8 cellular contexts compared by ENCODE assay signal in genomic region chr19:52961981-52962380, GRCh38. TPM values are rescaled to one million over a fixed set of nuclear protein-coding genes. Genes with fewer than 3 reads are reported as not detected.
DNase-seq lines count a peak whose midpoint lies in the region; ATAC-seq, FAIRE-seq and TF ChIP-seq lines count a peak whose summit lies in the region.

No MANE protein-coding gene starts in this region.

- TF ChIP-seq CTCF in DOHH2 (IDR thresholded peaks at IDR 0.05; ENCODE audit: low read depth, low read length, poor library complexity, severe bottlenecking): no peak
- no peak for TF ChIP-seq CTCF in PC-3 (conservative IDR thresholded peaks at IDR 0.05; ENCODE audit: low read depth, low read length)
- no peak for TF ChIP-seq CTCF in epithelial cell of proximal tubule (conservative IDR thresholded peaks at IDR 0.05; ENCODE audit: low read depth, low read length)
- TF ChIP-seq CTCF in pancreas (IDR thresholded peaks at IDR 0.05): no peak

- H3F3A ChIP-seq in DOHH2 (ENCODE audit: control insufficient read depth, insufficient read depth) (no peaks in the 10 kb centered on the region), PC-3 (ENCODE audit: low read length, unreplicated experiment) (no peaks in the 10 kb centered on the region)

- peaks cover 37% of the 10 kb centered on the region for H3K36me3 ChIP-seq in DOHH2 (ENCODE audit: control insufficient read depth, low read length)
- H3K36me3 ChIP-seq in PC-3 (ENCODE audit: low read depth, low read length): peaks cover 25% of the 10 kb centered on the region
- no peaks in the 10 kb centered on the region for H3K36me3 ChIP-seq in pancreas

- H3K4me1 ChIP-seq in DOHH2 (ENCODE audit: control insufficient read depth, low read length) (peaks cover 14% of the 10 kb centered on the region), PC-3 (ENCODE audit: insufficient read depth, low read length) (peaks cover 21% of the 10 kb centered on the region), pancreas (peaks cover 0 to 4% (median 3%) of the 10 kb centered on the region in 3 donors)

- intact Hi-C loops in PC-3 (cut with micrococcal nuclease) (loop anchor here (1.0 kb wide), 2 partner anchors 17 to 31 kb away; no protein-coding TSS in a partner anchor), pancreas (cut with DNase I) (no loop called here)

- H3K9me3 ChIP-seq in DOHH2 (ENCODE audit: control insufficient read depth, insufficient read depth, low read length) (peaks cover 24% of the 10 kb centered on the region; the same call in 1 of the 2 replicates), PC-3 (ENCODE audit: low read length) (0 out of 2 replicates have a peak, but pooled peaks cover 10% of the 10 kb centered on the region), pancreas (no peaks in the 10 kb centered on the region)

- H3K9me2 ChIP-seq in DOHH2 (replicated peaks; ENCODE audit: control insufficient read depth, low read length) (no peaks in the 10 kb centered on the region), PC-3 (replicated peaks; ENCODE audit: low read length) (no peaks in the 10 kb centered on the region)

- H3K79me2 ChIP-seq in DOHH2 (ENCODE audit: control insufficient read depth, low read length): peaks cover 50% of the 10 kb centered on the region
- peaks cover 33% of the 10 kb centered on the region for H3K79me2 ChIP-seq in PC-3 (ENCODE audit: low read length)

- H3K4me2 ChIP-seq in DOHH2 (ENCODE audit: low read length) (peak overlapping the region; percentile 66), PC-3 (ENCODE audit: low read length) (peak overlapping the region; percentile 92)

- H3K4me3 ChIP-seq in DOHH2 (ENCODE audit: low read length) (peak overlapping the region; percentile 90), PC-3 (ENCODE audit: low read length) (peak overlapping the region; percentile 82), epithelial cell of proximal tubule (ENCODE audit: low read depth, low read length) (peak overlapping the region; percentile 86), pancreas (peak overlapping the region; percentile 47 to 74 (median 57))

- peak overlapping the region; percentile 19; the same call in 1 of the 2 replicates for H3K27ac ChIP-seq in DOHH2 (ENCODE audit: low read depth, low read length)
- H3K27ac ChIP-seq in PC-3 (ENCODE audit: low read length): peak overlapping the region; percentile 40
- H3K27ac ChIP-seq in pancreas: peak overlapping the region; percentile 63 to 77 (median 67)

- FAIRE-seq in pancreas (lab: Jason Lieb, UNC): no peak

- H3K9ac ChIP-seq in PC-3 (ENCODE audit: low read length): peak overlapping the region; percentile 75

- peak overlapping the region; percentile 81 for H2AFZ ChIP-seq in PC-3 (ENCODE audit: low read length)

- POLR2A ChIA-PET in PC-3 (lab: Charles Lee; ENCODE audit: unreplicated experiment): interaction anchor here (0.5 to 0.6 kb wide), 2 partner anchors 63 to 104 kb away, joined by 4 read pairs; no protein-coding TSS in a partner anchor

- CTCF ChIA-PET in PC-3 (lab: Charles Lee): no interaction called here

- BruUV-seq in PC-3 (replicated peaks; lab: Mats Ljungman, UMichigan): no TSS peak

- no peaks in the 10 kb centered on the region for H4K20me1 ChIP-seq in DOHH2 (ENCODE audit: control insufficient read depth, insufficient read depth, low read depth, low read length)
- no peaks in the 10 kb centered on the region for H4K20me1 ChIP-seq in PC-3 (ENCODE audit: low read length)

- 18 to 20% methylated on average over 5 of the region's 5 CpGs for WGBS in pancreas, 2 donors

- H3K27me3 ChIP-seq in DOHH2 (ENCODE audit: control insufficient read depth, low read length): no peaks in the 10 kb centered on the region
- H3K27me3 ChIP-seq in PC-3 (ENCODE audit: low read length): no peaks in the 10 kb centered on the region
- H3K27me3 ChIP-seq in pancreas: no peaks in the 10 kb centered on the region

- DNase-seq in PC-3 (peak; percentile 7), epithelial cell of proximal tubule (ENCODE audit: low read depth) (no peak), pancreas (no peak), SIG-M5 treated with dmso at 0.1 percent for 504 hours (lab: John Stamatoyannopoulos, UW; ENCODE audit: unreplicated experiment) (no peak), NCI-H524 (lab: John Stamatoyannopoulos, UW) (no peak), NCI-H146 (lab: John Stamatoyannopoulos, UW) (no peak)

- ATAC-seq in PC-3: peak; percentile 7
- ATAC-seq in pancreas: peak in 3 of 4 donors; percentile 1 to 2 (median 2)
- ATAC-seq in GM18520 (IDR thresholded peaks at IDR 0.05; ENCODE audit: unreplicated experiment): no peak

RNA-seq across cellular contexts. Expression of gene ZNF816, which starts 0.7 kb away (rescaled TPM):
- total RNA-seq in PC-3 (2014; rRNA removed): 7.6 and 10.2 TPM in 2 replicates
- total RNA-seq in epithelial cell of proximal tubule: 2.5 and 4.2 TPM in 2 replicates
- 10 to 100 TPM in 1 of 6 donors, 1 to 10 TPM in 5; 3.6 to 12.1 (median 5.7) TPM for total RNA-seq in pancreas
- polyA plus RNA-seq in pancreas: 1 to 10 TPM; 3.2 to 4.1 TPM

RNA-seq across cellular contexts. Expression of gene ZNF888, which starts 38.8 kb away (rescaled TPM):
- 5.2 and 5.4 TPM in 2 replicates for total RNA-seq in PC-3 (2014; rRNA removed)
- total RNA-seq in epithelial cell of proximal tubule: 5.1 and 6.3 TPM in 2 replicates
- total RNA-seq in pancreas: 10 to 100 TPM in 1 of 6 donors, 1 to 10 TPM in 5; 4.0 to 10.8 (median 4.8) TPM
- polyA plus RNA-seq in pancreas: 10 to 100 TPM in 1 of 2 donors, 1 to 10 TPM in 1; 5.8 to 10.5 TPM

RNA-seq across cellular contexts. Expression of gene ERVV-1, which starts 51.7 kb away (rescaled TPM):
- total RNA-seq in PC-3 (2014; rRNA removed) (not detected in 2 replicates), epithelial cell of proximal tubule (not detected in 2 replicates), pancreas (not detected)
- polyA plus RNA-seq in pancreas: not detected
